In genomic region chr16:23838485-23839142, GRCh38 we compare ENCODE assay signal across 14 cellular contexts. TPM values are rescaled to one million over a fixed set of nuclear protein-coding genes. Genes with fewer than 3 reads are reported as not detected.
DNase-seq lines count a peak whose midpoint lies in the region; ATAC-seq and TF ChIP-seq lines count a peak whose summit lies in the region.
"Had no signal": no experiment of that assay in that cellular context is flagged by ENCODE, and none has a peak within 500 bp of the region (broad histone marks: within the 10 kb centered on the region; RNA-seq: fewer than 3 reads in every experiment).

No MANE protein-coding gene starts in this region.

- DNase-seq in CD4-positive, alpha-beta T cell, result no peak
- DNase-seq in GM12865 (ENCODE audit: low read depth) (no peak), RWPE1 (ENCODE audit: low spot score) (no peak), midbrain (lab: John Stamatoyannopoulos, UW) (no peak)
- DNase-seq in activated CD4-positive, alpha-beta memory T cell treated with anti-CD3 and anti-CD28 coated beads, Interleukin-2, amount 10 ng/mL, durations not matched to agents 7 days and 5 days, result no peak
- DNase-seq in naive thymus-derived CD4-positive, alpha-beta T cell, result no peak
- DNase-seq: glutamatergic neuron, Kasumi-1, NCI-H1417 treated with DMSO at 0.1 percent for 48 hours, NCI-H446 treated with DMSO at 0.1 percent for 48 hours, psoas muscle had no signal

- H3K36me3 Mint-ChIP-seq in CD4-positive, alpha-beta T cell (ENCODE audit: low read depth), result peaks cover 26% of the 10 kb centered on the region
- peaks cover 46% of the 10 kb centered on the region for H3K36me3 Mint-ChIP-seq in activated CD4-positive, alpha-beta memory T cell treated with anti-CD3 and anti-CD28 coated beads, Interleukin-2, amount 10 ng/mL, durations not matched to agents 7 days and 5 days (ENCODE audit: low read depth)
- H3K36me3 Mint-ChIP-seq in naive thymus-derived CD4-positive, alpha-beta T cell, result peaks cover 0 to 23% (median 8%) of the 10 kb centered on the region in 5 donors

- H3K4me1 Mint-ChIP-seq in CD4-positive, alpha-beta T cell (ENCODE audit: low read depth), result peaks cover 72% of the 10 kb centered on the region
- peaks cover 76% of the 10 kb centered on the region for H3K4me1 Mint-ChIP-seq in activated CD4-positive, alpha-beta memory T cell treated with anti-CD3 and anti-CD28 coated beads, Interleukin-2, amount 10 ng/mL, durations not matched to agents 7 days and 5 days
- peaks cover 57 to 79% (median 71%) of the 10 kb centered on the region in 7 donors for H3K4me1 Mint-ChIP-seq in naive thymus-derived CD4-positive, alpha-beta T cell

- H3K4me3 Mint-ChIP-seq in CD4-positive, alpha-beta T cell, result peak overlapping the region; percentile 98
- peak overlapping the region; percentile 58 for H3K4me3 Mint-ChIP-seq in activated CD4-positive, alpha-beta memory T cell treated with anti-CD3 and anti-CD28 coated beads, Interleukin-2, amount 10 ng/mL, durations not matched to agents 7 days and 5 days
- peak overlapping the region; percentile 39 to 99 (median 92) for H3K4me3 Mint-ChIP-seq in naive thymus-derived CD4-positive, alpha-beta T cell

- H3K27ac Mint-ChIP-seq in CD4-positive, alpha-beta T cell, result peak overlapping the region; percentile 81
- H3K27ac Mint-ChIP-seq in activated CD4-positive, alpha-beta memory T cell treated with anti-CD3 and anti-CD28 coated beads, Interleukin-2, amount 10 ng/mL, durations not matched to agents 7 days and 5 days, result peak overlapping the region; percentile 33
- peak overlapping the region in 7 of 9 donors; percentile 26 to 93 (median 68) for H3K27ac Mint-ChIP-seq in naive thymus-derived CD4-positive, alpha-beta T cell

- H3K4me1 ChIP-seq in naive thymus-derived CD4-positive, alpha-beta T cell (ENCODE audit: control insufficient read depth in 2 of 2, insufficient read depth in 2 of 2, low read length in 2 of 2), result peaks cover 35% of the 10 kb centered on the region in 2 donors
- H3K4me1 ChIP-seq: psoas muscle had no signal

- H3K36me3 ChIP-seq in naive thymus-derived CD4-positive, alpha-beta T cell (ENCODE audit: control insufficient read depth in 2 of 3, insufficient read depth in 3 of 3, low read length in 3 of 3), result no peaks in the 10 kb centered on the region

- no peaks in the 10 kb centered on the region for H3K27me3 Mint-ChIP-seq in CD4-positive, alpha-beta T cell
- H3K27me3 Mint-ChIP-seq in activated CD4-positive, alpha-beta memory T cell treated with anti-CD3 and anti-CD28 coated beads, Interleukin-2, amount 10 ng/mL, durations not matched to agents 7 days and 5 days, result peaks cover 2% of the 10 kb centered on the region
- H3K27me3 Mint-ChIP-seq in naive thymus-derived CD4-positive, alpha-beta T cell, result no peaks in the 10 kb centered on the region

- H3K4me3 ChIP-seq in GM12865 (ENCODE audit: low read depth, low read length), result peak overlapping the region; percentile 81
- no peak overlapping the region for H3K4me3 ChIP-seq in naive thymus-derived CD4-positive, alpha-beta T cell (ENCODE audit: low read length)
- H3K4me3 ChIP-seq: psoas muscle had no signal

- POLR2A ChIA-PET in CD4-positive, alpha-beta T cell (lab: Charles Lee), result interaction anchor here (0.6 to 0.9 kb wide), 4 partner anchors 8 to 92 kb away, joined by 3 to 6 read pairs (median 4); no protein-coding TSS in a partner anchor
- POLR2A ChIA-PET in activated CD4-positive, alpha-beta memory T cell treated with anti-CD3 and anti-CD28 coated beads, Interleukin-2, amount 10 ng/mL, durations not matched to agents 7 days and 5 days (lab: Charles Lee), result interaction anchor here (1.6 kb wide), 1 partner anchor 11 kb away, joined by 6 read pairs; no protein-coding TSS in a partner anchor
- POLR2A ChIA-PET in naive thymus-derived CD4-positive, alpha-beta T cell (lab: Charles Lee), result interaction anchor here (0.5 to 1.4 kb wide), 2 partner anchors 8 to 170 kb away, joined by 4 to 5 read pairs; no protein-coding TSS in a partner anchor
- POLR2A ChIA-PET in RWPE1 (lab: Yijun Ruan, JAX; ENCODE audit: low non-redundant PET), result no interaction called here

- no peak for TF ChIP-seq CTCF in CD4-positive, alpha-beta T cell (IDR thresholded peaks at IDR 0.05)
- TF ChIP-seq CTCF in GM12865 (IDR thresholded peaks at IDR 0.05; ENCODE audit: insufficient read depth, low read depth, low read length, missing control alignments) (no peak), RWPE1 (conservative IDR thresholded peaks at IDR 0.05; ENCODE audit: low read depth) (no peak)

- peak overlapping the region; percentile 16 for H3K27ac ChIP-seq in CD4-positive, alpha-beta T cell (ENCODE audit: low read depth, low read length)
- H3K27ac ChIP-seq in naive thymus-derived CD4-positive, alpha-beta T cell (ENCODE audit: low read depth, low read length), result no peak overlapping the region
- no peak overlapping the region for H3K27ac ChIP-seq in RWPE1
- H3K27ac ChIP-seq: psoas muscle had no signal

- H3K27me3 ChIP-seq in CD4-positive, alpha-beta T cell (ENCODE audit: control insufficient read depth, insufficient read depth, low read length), result no peaks in the 10 kb centered on the region
- H3K27me3 ChIP-seq in naive thymus-derived CD4-positive, alpha-beta T cell (ENCODE audit: control insufficient read depth in 2 of 2, insufficient read depth in 2 of 2, low read length in 2 of 2), result no peaks in the 10 kb centered on the region

- intact Hi-C loops in CD4-positive, alpha-beta T cell (cut with DNase I, micrococcal nuclease), result loop anchor here (5.0 to 10.0 kb wide), 3 partner anchors 109 to 696 kb away; partner anchors contain the start of gene RBBP6 (in 1 of the 2)
- intact Hi-C loops in naive thymus-derived CD4-positive, alpha-beta T cell (cut with micrococcal nuclease), result loop anchor here in 1 of 2 donors (5.0 kb wide), 1 partner anchor 44 kb away; no protein-coding TSS in a partner anchor

- no peak for ATAC-seq in CD4-positive, alpha-beta T cell (ENCODE audit: poor library complexity)
- ATAC-seq in naive thymus-derived CD4-positive, alpha-beta T cell, result no peak
- ATAC-seq in GM21529 (IDR thresholded peaks at IDR 0.05; ENCODE audit: unreplicated experiment), result no peak
- ATAC-seq: psoas muscle had no signal

- H3K9me3 ChIP-seq in CD4-positive, alpha-beta T cell (ENCODE audit: control insufficient read depth, low read length), result no peaks in the 10 kb centered on the region
- H3K9me3 ChIP-seq in naive thymus-derived CD4-positive, alpha-beta T cell (ENCODE audit: control insufficient read depth in 2 of 3, low read length in 3 of 3), result no peaks in the 10 kb centered on the region
- H3K9me3 ChIP-seq: psoas muscle had no signal

- CTCF ChIA-PET in CD4-positive, alpha-beta T cell (lab: Charles Lee), result interaction anchor here (0.9 kb wide), 1 partner anchor 172 kb away, joined by 3 read pairs; no protein-coding TSS in a partner anchor
- CTCF ChIA-PET in activated CD4-positive, alpha-beta memory T cell treated with anti-CD3 and anti-CD28 coated beads, Interleukin-2, amount 10 ng/mL, durations not matched to agents 7 days and 5 days (lab: Charles Lee), result interaction anchor here (0.9 kb wide), 1 partner anchor 35 kb away, joined by 3 read pairs; no protein-coding TSS in a partner anchor
- CTCF ChIA-PET in naive thymus-derived CD4-positive, alpha-beta T cell (lab: Charles Lee), result interaction anchor here (1.0 to 2.1 kb wide), 2 partner anchors 34 to 171 kb away, joined by 4 to 7 read pairs; no protein-coding TSS in a partner anchor
- CTCF ChIA-PET in RWPE1 (lab: Yijun Ruan, JAX), result no interaction called here

- no peaks in the 10 kb centered on the region for H3K9me3 Mint-ChIP-seq in CD4-positive, alpha-beta T cell
- no peaks in the 10 kb centered on the region for H3K9me3 Mint-ChIP-seq in activated CD4-positive, alpha-beta memory T cell treated with anti-CD3 and anti-CD28 coated beads, Interleukin-2, amount 10 ng/mL, durations not matched to agents 7 days and 5 days
- peaks cover 0 to 2% (median 0%) of the 10 kb centered on the region in 11 donors for H3K9me3 Mint-ChIP-seq in naive thymus-derived CD4-positive, alpha-beta T cell

RNA-seq across cellular contexts. Expression of gene PRKCB, which starts 2.8 kb away (rescaled TPM):
- 10 to 100 TPM; 64.7 TPM for total RNA-seq in CD4-positive, alpha-beta T cell
- total RNA-seq in activated CD4-positive, alpha-beta memory T cell treated with anti-CD3 and anti-CD28 coated beads, Interleukin-2, amount 10 ng/mL, durations not matched to agents 7 days and 5 days, result 10 to 100 TPM; 77.3 to 81.4 TPM
- 100 to 1,000 TPM in 1 of 5 experiments, 10 to 100 TPM in 4; 72.5 to 180 (median 73.1) TPM for total RNA-seq in naive thymus-derived CD4-positive, alpha-beta T cell
- 10 to 100 TPM; 32.4 to 56.2 TPM for polyA plus RNA-seq in naive thymus-derived CD4-positive, alpha-beta T cell
- total RNA-seq: epithelial cell of proximal tubule, G401 had no signal
